25 cellular contexts compared by ENCODE assay signal in genomic region chr3:195468391-195468776, GRCh38. TPM values are rescaled to one million over a fixed set of nuclear protein-coding genes. Genes with fewer than 3 reads are reported as not detected.
DNase-seq lines count a peak whose midpoint lies in the region; ATAC-seq and TF ChIP-seq lines count a peak whose summit lies in the region.
"Had no signal": no experiment of that assay in that cellular context is flagged by ENCODE, and none has a peak within 500 bp of the region (broad histone marks: within the 10 kb centered on the region; RNA-seq: fewer than 3 reads in every experiment).

No MANE protein-coding gene starts in this region.

- peaks cover 4% of the 10 kb centered on the region for H3K9me3 ChIP-seq in CD8-positive, alpha-beta T cell (ENCODE audit: low read length)
- H3K9me3 ChIP-seq in naive thymus-derived CD4-positive, alpha-beta T cell (ENCODE audit: control insufficient read depth in 2 of 3, low read length in 3 of 3), result peaks cover 0 to 13% (median 0%) of the 10 kb centered on the region in 3 experiments
- H3K9me3 ChIP-seq in hepatocyte (ENCODE audit: low read depth) (no peaks in the 10 kb centered on the region), lower lobe of right lung (no peaks in the 10 kb centered on the region)
- H3K9me3 ChIP-seq: sigmoid colon, tibial artery had no signal

- H3K4me1 Mint-ChIP-seq in activated CD4-positive, alpha-beta T cell treated with anti-CD3 and anti-CD28 coated beads, Interleukin-2, amount 10 ng/mL, durations not matched to agents 24 days and 14 days, result peaks cover 12% of the 10 kb centered on the region
- H3K4me1 Mint-ChIP-seq in CD8-positive, alpha-beta T cell (ENCODE audit: low read depth), result peaks cover 8% of the 10 kb centered on the region
- peaks cover 8% of the 10 kb centered on the region for H3K4me1 Mint-ChIP-seq in activated CD8-positive, alpha-beta T cell treated with anti-CD3 and anti-CD28 coated beads, Interleukin-2, amount 10 ng/mL, durations not matched to agents 7 days and 5 days (ENCODE audit: low read depth)
- peaks cover 2 to 14% (median 10%) of the 10 kb centered on the region in 7 donors for H3K4me1 Mint-ChIP-seq in naive thymus-derived CD4-positive, alpha-beta T cell
- H3K4me1 Mint-ChIP-seq: brain, neural crest cell had no signal

- intact Hi-C loops in activated CD4-positive, alpha-beta T cell treated with anti-CD3 and anti-CD28 coated beads, Interleukin-2, amount 10 ng/mL, durations not matched to agents 24 days and 14 days (cut with micrococcal nuclease), result loop anchor here (1.0 to 2.0 kb wide), 2 partner anchors 25 to 60 kb away; partner anchors contain the start of gene ACAP2
- intact Hi-C loops in CD8-positive, alpha-beta T cell (cut with DNase I, micrococcal nuclease), result no loop called here
- intact Hi-C loops in naive thymus-derived CD4-positive, alpha-beta T cell (cut with micrococcal nuclease), result no loop called here
- intact Hi-C loops in lower lobe of right lung (cut with DNase I), result no loop called here

- ATAC-seq in CD8-positive, alpha-beta T cell, result peak; percentile 65
- ATAC-seq in activated CD8-positive, alpha-beta T cell treated with anti-CD3 and anti-CD28 coated beads, Interleukin-2, amount 10 ng/mL, durations not matched to agents 7 days and 5 days, result no peak
- ATAC-seq in naive thymus-derived CD4-positive, alpha-beta T cell, result peak; percentile 46
- ATAC-seq in HG03469 (IDR thresholded peaks at IDR 0.05; ENCODE audit: unreplicated experiment) (no peak), lower lobe of right lung (no peak)
- ATAC-seq: HCT116, left ventricle myocardium superior had no signal

- H3K27ac Mint-ChIP-seq in activated CD4-positive, alpha-beta T cell treated with anti-CD3 and anti-CD28 coated beads, Interleukin-2, amount 10 ng/mL, durations not matched to agents 24 days and 14 days, result peak overlapping the region; percentile 62
- H3K27ac Mint-ChIP-seq in CD8-positive, alpha-beta T cell, result peak overlapping the region; percentile 86
- peak overlapping the region; percentile 8 for H3K27ac Mint-ChIP-seq in activated CD8-positive, alpha-beta T cell treated with anti-CD3 and anti-CD28 coated beads, Interleukin-2, amount 10 ng/mL, durations not matched to agents 7 days and 5 days
- H3K27ac Mint-ChIP-seq in naive thymus-derived CD4-positive, alpha-beta T cell, result peak overlapping the region; percentile 6 to 90 (median 71)
- H3K27ac Mint-ChIP-seq: brain had no signal

- H3K9me2 ChIP-seq in hepatocyte (replicated peaks; ENCODE audit: insufficient read depth), result no peaks in the 10 kb centered on the region

- no peaks in the 10 kb centered on the region for H3K27me3 Mint-ChIP-seq in activated CD4-positive, alpha-beta T cell treated with anti-CD3 and anti-CD28 coated beads, Interleukin-2, amount 10 ng/mL, durations not matched to agents 24 days and 14 days
- H3K27me3 Mint-ChIP-seq in CD8-positive, alpha-beta T cell (ENCODE audit: low read depth), result no peaks in the 10 kb centered on the region
- no peaks in the 10 kb centered on the region for H3K27me3 Mint-ChIP-seq in activated CD8-positive, alpha-beta T cell treated with anti-CD3 and anti-CD28 coated beads, Interleukin-2, amount 10 ng/mL, durations not matched to agents 7 days and 5 days (ENCODE audit: low read depth)
- H3K27me3 Mint-ChIP-seq in naive thymus-derived CD4-positive, alpha-beta T cell, result peaks cover 0 to 2% (median 0%) of the 10 kb centered on the region in 5 donors
- H3K27me3 Mint-ChIP-seq: activated B cell treated with CpG ODN at 0.5 μM for 24 hours, brain had no signal

- H3K79me2 ChIP-seq in hepatocyte, result no peaks in the 10 kb centered on the region

- peaks cover 2% of the 10 kb centered on the region for H3K36me3 Mint-ChIP-seq in activated CD4-positive, alpha-beta T cell treated with anti-CD3 and anti-CD28 coated beads, Interleukin-2, amount 10 ng/mL, durations not matched to agents 24 days and 14 days (ENCODE audit: low read depth)
- H3K36me3 Mint-ChIP-seq in CD8-positive, alpha-beta T cell, result peaks cover 8% of the 10 kb centered on the region
- peaks cover 12% of the 10 kb centered on the region for H3K36me3 Mint-ChIP-seq in activated CD8-positive, alpha-beta T cell treated with anti-CD3 and anti-CD28 coated beads, Interleukin-2, amount 10 ng/mL, durations not matched to agents 7 days and 5 days (ENCODE audit: low read depth)
- peaks cover 11 to 15% (median 14%) of the 10 kb centered on the region in 5 donors for H3K36me3 Mint-ChIP-seq in naive thymus-derived CD4-positive, alpha-beta T cell
- H3K36me3 Mint-ChIP-seq: brain had no signal

- no peaks in the 10 kb centered on the region for H3K4me1 ChIP-seq in CD8-positive, alpha-beta T cell (ENCODE audit: insufficient read depth, low read length)
- no peaks in the 10 kb centered on the region for H3K4me1 ChIP-seq in naive thymus-derived CD4-positive, alpha-beta T cell (ENCODE audit: control insufficient read depth in 2 of 2, insufficient read depth in 2 of 2, low read length in 2 of 2)
- H3K4me1 ChIP-seq in hepatocyte (ENCODE audit: insufficient read depth) (no peaks in the 10 kb centered on the region), lower lobe of right lung (no peaks in the 10 kb centered on the region)
- H3K4me1 ChIP-seq: sigmoid colon, tibial artery had no signal

- H3K27me3 ChIP-seq in CD8-positive, alpha-beta T cell (ENCODE audit: insufficient read depth, low read length), result no peaks in the 10 kb centered on the region
- H3K27me3 ChIP-seq in naive thymus-derived CD4-positive, alpha-beta T cell (ENCODE audit: control insufficient read depth in 2 of 2, insufficient read depth in 2 of 2, low read length in 2 of 2), result no peaks in the 10 kb centered on the region
- H3K27me3 ChIP-seq in hepatocyte (no peaks in the 10 kb centered on the region), lower lobe of right lung (ENCODE audit: low read depth) (no peaks in the 10 kb centered on the region)
- H3K27me3 ChIP-seq: sigmoid colon, tibial artery had no signal

- H3K27ac ChIP-seq in CD8-positive, alpha-beta T cell (ENCODE audit: low read depth, low read length), result no peak overlapping the region
- no peak overlapping the region for H3K27ac ChIP-seq in naive thymus-derived CD4-positive, alpha-beta T cell (ENCODE audit: low read depth, low read length)
- H3K27ac ChIP-seq in hepatocyte (no peak overlapping the region), lower lobe of right lung (no peak overlapping the region)
- H3K27ac ChIP-seq: sigmoid colon, tibial artery had no signal

- peaks cover 12% of the 10 kb centered on the region for H3K9me3 Mint-ChIP-seq in activated CD4-positive, alpha-beta T cell treated with anti-CD3 and anti-CD28 coated beads, Interleukin-2, amount 10 ng/mL, durations not matched to agents 24 days and 14 days
- peaks cover 18% of the 10 kb centered on the region for H3K9me3 Mint-ChIP-seq in CD8-positive, alpha-beta T cell
- H3K9me3 Mint-ChIP-seq in activated CD8-positive, alpha-beta T cell treated with anti-CD3 and anti-CD28 coated beads, Interleukin-2, amount 10 ng/mL, durations not matched to agents 7 days and 5 days (ENCODE audit: insufficient read depth), result peaks cover 9% of the 10 kb centered on the region
- peaks cover 7 to 22% (median 12%) of the 10 kb centered on the region in 11 donors for H3K9me3 Mint-ChIP-seq in naive thymus-derived CD4-positive, alpha-beta T cell

- H2AFZ ChIP-seq in hepatocyte, result no peak overlapping the region

- no peaks in the 10 kb centered on the region for H3K36me3 ChIP-seq in CD8-positive, alpha-beta T cell (ENCODE audit: insufficient read depth, low read length)
- no peaks in the 10 kb centered on the region for H3K36me3 ChIP-seq in naive thymus-derived CD4-positive, alpha-beta T cell (ENCODE audit: control insufficient read depth in 2 of 3, insufficient read depth in 3 of 3, low read length in 3 of 3)
- H3K36me3 ChIP-seq in hepatocyte (replicated peaks; ENCODE audit: insufficient read depth, low read depth) (no peaks in the 10 kb centered on the region), lower lobe of right lung (no peaks in the 10 kb centered on the region)
- H3K36me3 ChIP-seq: sigmoid colon, tibial artery had no signal

- WGBS in hepatocyte (ENCODE audit: low lambda C conversion rate, missing lambda C conversion rate), result 78% methylated on average over 4 of the region's 4 CpGs

- H3K4me3 ChIP-seq in CD8-positive, alpha-beta T cell (ENCODE audit: low read depth, low read length), result no peak overlapping the region
- no peak overlapping the region for H3K4me3 ChIP-seq in naive thymus-derived CD4-positive, alpha-beta T cell (ENCODE audit: low read length)
- H3K4me3 ChIP-seq in hepatocyte (no peak overlapping the region), lower lobe of right lung (no peak overlapping the region)
- H3K4me3 ChIP-seq: sigmoid colon, tibial artery had no signal

- peak overlapping the region; percentile 3 for H3K4me3 Mint-ChIP-seq in activated CD4-positive, alpha-beta T cell treated with anti-CD3 and anti-CD28 coated beads, Interleukin-2, amount 10 ng/mL, durations not matched to agents 24 days and 14 days
- H3K4me3 Mint-ChIP-seq in CD8-positive, alpha-beta T cell, result no peak overlapping the region
- no peak overlapping the region for H3K4me3 Mint-ChIP-seq in activated CD8-positive, alpha-beta T cell treated with anti-CD3 and anti-CD28 coated beads, Interleukin-2, amount 10 ng/mL, durations not matched to agents 7 days and 5 days
- peak overlapping the region in 1 of 10 donors; percentile 3 for H3K4me3 Mint-ChIP-seq in naive thymus-derived CD4-positive, alpha-beta T cell
- H3K4me3 Mint-ChIP-seq: activated B cell treated with CpG ODN at 0.5 μM for 24 hours, brain, neural crest cell had no signal

- H3K4me2 ChIP-seq in hepatocyte, result no peak overlapping the region

- CTCF ChIA-PET in CD8-positive, alpha-beta T cell (lab: Charles Lee), result no interaction called here
- CTCF ChIA-PET in activated CD8-positive, alpha-beta T cell treated with anti-CD3 and anti-CD28 coated beads, Interleukin-2, amount 10 ng/mL, durations not matched to agents 7 days and 5 days (lab: Charles Lee), result no interaction called here
- CTCF ChIA-PET in naive thymus-derived CD4-positive, alpha-beta T cell (lab: Charles Lee), result no interaction called here

- no peaks in the 10 kb centered on the region for H4K20me1 ChIP-seq in hepatocyte (ENCODE audit: insufficient read depth, poor library complexity, severe bottlenecking)

- POLR2A ChIA-PET in CD8-positive, alpha-beta T cell (lab: Charles Lee), result no interaction called here
- POLR2A ChIA-PET in activated CD8-positive, alpha-beta T cell treated with anti-CD3 and anti-CD28 coated beads, Interleukin-2, amount 10 ng/mL, durations not matched to agents 7 days and 5 days (lab: Charles Lee), result no interaction called here
- POLR2A ChIA-PET in naive thymus-derived CD4-positive, alpha-beta T cell (lab: Charles Lee), result no interaction called here

- TF ChIP-seq CTCF in CD8-positive, alpha-beta T cell (IDR thresholded peaks at IDR 0.05), result no peak
- TF ChIP-seq CTCF in hepatocyte (IDR thresholded peaks at IDR 0.05; ENCODE audit: poor library complexity) (no peak), lower lobe of right lung (IDR thresholded peaks at IDR 0.05) (no peak)

- DNase-seq in activated CD4-positive, alpha-beta T cell treated with anti-CD3 and anti-CD28 coated beads, Interleukin-2, amount 10 ng/mL, durations not matched to agents 24 days and 14 days, result peak; percentile 59
- DNase-seq in activated CD4-positive, alpha-beta T cell treated with anti-CD3 and anti-CD28 coated beads for 4 hours, result no peak
- DNase-seq in CD8-positive, alpha-beta T cell, result peak in 1 of 7 experiments; percentile 41
- no peak for DNase-seq in activated CD8-positive, alpha-beta T cell treated with anti-CD3 and anti-CD28 coated beads, Interleukin-2, amount 10 ng/mL, durations not matched to agents 7 days and 5 days
- DNase-seq in naive thymus-derived CD4-positive, alpha-beta T cell, result peak in 2 of 9 donors; percentile 15 to 39
- no peak for DNase-seq in hepatocyte (ENCODE audit: low spot score)
- no peak for DNase-seq in lower lobe of right lung
- DNase-seq: activated B cell treated with CpG ODN at 0.5 μM for 24 hours; activated CD8-positive, alpha-beta memory T cell treated with anti-CD3 and anti-CD28 coated beads, Interleukin-2, amount 50 U/mL, for 48 hours; COR-L47; DMS79; effector CD8-positive, alpha-beta T cell; foreskin melanocyte; hypothalamus; left ventricle myocardium superior; MV-4-11; NCI-H2171; NCI-H526; sigmoid colon; T1000; tibial artery had no signal

RNA-seq across cellular contexts. Expression of gene ACAP2, which starts 25.6 kb away (rescaled TPM):
- 39.1 and 40.0 TPM in 2 replicates for total RNA-seq in activated CD4-positive, alpha-beta T cell treated with anti-CD3 and anti-CD28 coated beads, Interleukin-2, amount 10 ng/mL, durations not matched to agents 24 days and 14 days
- 10 to 100 TPM; 38.9 to 41.1 TPM for total RNA-seq in CD8-positive, alpha-beta T cell
- 10 to 100 TPM; 69.7 to 74.2 TPM for total RNA-seq in activated CD8-positive, alpha-beta T cell treated with anti-CD3 and anti-CD28 coated beads, Interleukin-2, amount 10 ng/mL, durations not matched to agents 7 days and 5 days
- 100 to 1,000 TPM in 1 of 5 experiments, 10 to 100 TPM in 4; 68.1 to 111 (median 74.2) TPM for total RNA-seq in naive thymus-derived CD4-positive, alpha-beta T cell
- polyA plus RNA-seq in naive thymus-derived CD4-positive, alpha-beta T cell, result 10 to 100 TPM; 40.1 to 45.7 TPM
- total RNA-seq in hepatocyte (41.8 and 47.4 TPM in 2 replicates), lower lobe of right lung (68.9 TPM)
- polyA plus RNA-seq in hepatocyte, result 27.0 and 39.2 TPM in 2 replicates

Comparison
In these comparisons a context has a peak if more than half of its experiments do, and no peak if none do; other contexts are left out.
1. H3K27ac Mint-ChIP-seq: peak in every context shown above with its lines; median percentile 86 in CD8-positive, alpha-beta T cell; 71 in naive thymus-derived CD4-positive, alpha-beta T cell; 62 in activated CD4-positive, alpha-beta T cell treated with anti-CD3 and anti-CD28 coated beads, Interleukin-2, amount 10 ng/mL, durations not matched to agents 24 days and 14 days; 8 in activated CD8-positive, alpha-beta T cell treated with anti-CD3 and anti-CD28 coated beads, Interleukin-2, amount 10 ng/mL, durations not matched to agents 7 days and 5 days.
2. ATAC-seq: peak in CD8-positive, alpha-beta T cell (single experiment) and naive thymus-derived CD4-positive, alpha-beta T cell (single experiment); none in activated CD8-positive, alpha-beta T cell treated with anti-CD3 and anti-CD28 coated beads, Interleukin-2, amount 10 ng/mL, durations not matched to agents 7 days and 5 days (single experiment), HG03469 (single experiment) and lower lobe of right lung (0 of 2).